ENCODE assay signal across 1 cellular context in genomic region chr9:71741841-71742648, GRCh38.
TF ChIP-seq lines count a peak whose summit lies in the region.

No MANE protein-coding gene starts in this region.

TF ChIP-seq in HepG2, 621 proteins besides CTCF, POLR2A, EP300 and RAD21 (continued from another document and continues in another):
- TF ChIP-seq RERE (CRISPR knock-in tag; IDR thresholded peaks at IDR 0.05; ENCODE audit: low read depth) = no peak
- no peak for TF ChIP-seq RBAK (CRISPR knock-in tag; IDR thresholded peaks at IDR 0.05)
- TF ChIP-seq TBX3 (IDR thresholded peaks at IDR 0.05; ENCODE audit: borderline replicate concordance) = no peak
- TF ChIP-seq SMAD3 (CRISPR knock-in tag; IDR thresholded peaks at IDR 0.05) = no peak
- no peak for TF ChIP-seq TBP (CRISPR knock-in tag; IDR thresholded peaks at IDR 0.05)
- TF ChIP-seq TRIM24 (CRISPR knock-in tag; IDR thresholded peaks at IDR 0.05) = no peak
- TF ChIP-seq, protein P1, sequence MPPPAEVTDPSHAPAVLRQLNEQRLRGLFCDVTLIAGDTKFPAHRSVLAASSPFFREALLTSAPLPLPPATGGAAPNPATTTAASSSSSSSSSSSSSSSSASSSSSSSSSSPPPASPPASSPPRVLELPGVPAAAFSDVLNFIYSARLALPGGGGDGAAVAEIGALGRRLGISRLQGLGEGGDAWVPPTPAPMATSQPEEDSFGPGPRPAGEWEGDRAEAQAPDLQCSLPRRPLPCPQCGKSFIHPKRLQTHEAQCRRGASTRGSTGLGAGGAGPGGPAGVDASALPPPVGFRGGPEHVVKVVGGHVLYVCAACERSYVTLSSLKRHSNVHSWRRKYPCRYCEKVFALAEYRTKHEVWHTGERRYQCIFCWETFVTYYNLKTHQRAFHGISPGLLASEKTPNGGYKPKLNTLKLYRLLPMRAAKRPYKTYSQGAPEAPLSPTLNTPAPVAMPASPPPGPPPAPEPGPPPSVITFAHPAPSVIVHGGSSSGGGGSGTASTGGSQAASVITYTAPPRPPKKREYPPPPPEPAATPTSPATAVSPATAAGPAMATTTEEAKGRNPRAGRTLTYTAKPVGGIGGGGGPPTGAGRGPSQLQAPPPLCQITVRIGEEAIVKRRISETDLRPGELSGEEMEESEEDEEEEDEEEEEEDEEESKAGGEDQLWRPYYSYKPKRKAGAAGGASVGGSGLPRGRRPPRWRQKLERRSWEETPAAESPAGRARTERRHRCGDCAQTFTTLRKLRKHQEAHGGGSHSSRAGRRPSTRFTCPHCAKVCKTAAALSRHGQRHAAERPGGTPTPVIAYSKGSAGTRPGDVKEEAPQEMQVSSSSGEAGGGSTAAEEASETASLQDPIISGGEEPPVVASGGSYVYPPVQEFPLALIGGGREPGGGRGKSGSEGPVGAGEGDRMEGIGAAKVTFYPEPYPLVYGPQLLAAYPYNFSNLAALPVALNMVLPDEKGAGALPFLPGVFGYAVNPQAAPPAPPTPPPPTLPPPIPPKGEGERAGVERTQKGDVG (CRISPR knock-in tag; IDR thresholded peaks at IDR 0.05; ENCODE audit: borderline replicate concordance) = no peak
- no peak for TF ChIP-seq ZNF589 (CRISPR knock-in tag; conservative IDR thresholded peaks at IDR 0.05)
- no peak for TF ChIP-seq TOE1 (CRISPR knock-in tag; IDR thresholded peaks at IDR 0.05)
- peak; percentile 91 for TF ChIP-seq PAXIP1 (CRISPR knock-in tag; conservative IDR thresholded peaks at IDR 0.05)
- peak; percentile 67; the same call in 1 of the 2 replicates for TF ChIP-seq ZNF331 (CRISPR knock-in tag; IDR thresholded peaks at IDR 0.05)
- TF ChIP-seq, protein P2, sequence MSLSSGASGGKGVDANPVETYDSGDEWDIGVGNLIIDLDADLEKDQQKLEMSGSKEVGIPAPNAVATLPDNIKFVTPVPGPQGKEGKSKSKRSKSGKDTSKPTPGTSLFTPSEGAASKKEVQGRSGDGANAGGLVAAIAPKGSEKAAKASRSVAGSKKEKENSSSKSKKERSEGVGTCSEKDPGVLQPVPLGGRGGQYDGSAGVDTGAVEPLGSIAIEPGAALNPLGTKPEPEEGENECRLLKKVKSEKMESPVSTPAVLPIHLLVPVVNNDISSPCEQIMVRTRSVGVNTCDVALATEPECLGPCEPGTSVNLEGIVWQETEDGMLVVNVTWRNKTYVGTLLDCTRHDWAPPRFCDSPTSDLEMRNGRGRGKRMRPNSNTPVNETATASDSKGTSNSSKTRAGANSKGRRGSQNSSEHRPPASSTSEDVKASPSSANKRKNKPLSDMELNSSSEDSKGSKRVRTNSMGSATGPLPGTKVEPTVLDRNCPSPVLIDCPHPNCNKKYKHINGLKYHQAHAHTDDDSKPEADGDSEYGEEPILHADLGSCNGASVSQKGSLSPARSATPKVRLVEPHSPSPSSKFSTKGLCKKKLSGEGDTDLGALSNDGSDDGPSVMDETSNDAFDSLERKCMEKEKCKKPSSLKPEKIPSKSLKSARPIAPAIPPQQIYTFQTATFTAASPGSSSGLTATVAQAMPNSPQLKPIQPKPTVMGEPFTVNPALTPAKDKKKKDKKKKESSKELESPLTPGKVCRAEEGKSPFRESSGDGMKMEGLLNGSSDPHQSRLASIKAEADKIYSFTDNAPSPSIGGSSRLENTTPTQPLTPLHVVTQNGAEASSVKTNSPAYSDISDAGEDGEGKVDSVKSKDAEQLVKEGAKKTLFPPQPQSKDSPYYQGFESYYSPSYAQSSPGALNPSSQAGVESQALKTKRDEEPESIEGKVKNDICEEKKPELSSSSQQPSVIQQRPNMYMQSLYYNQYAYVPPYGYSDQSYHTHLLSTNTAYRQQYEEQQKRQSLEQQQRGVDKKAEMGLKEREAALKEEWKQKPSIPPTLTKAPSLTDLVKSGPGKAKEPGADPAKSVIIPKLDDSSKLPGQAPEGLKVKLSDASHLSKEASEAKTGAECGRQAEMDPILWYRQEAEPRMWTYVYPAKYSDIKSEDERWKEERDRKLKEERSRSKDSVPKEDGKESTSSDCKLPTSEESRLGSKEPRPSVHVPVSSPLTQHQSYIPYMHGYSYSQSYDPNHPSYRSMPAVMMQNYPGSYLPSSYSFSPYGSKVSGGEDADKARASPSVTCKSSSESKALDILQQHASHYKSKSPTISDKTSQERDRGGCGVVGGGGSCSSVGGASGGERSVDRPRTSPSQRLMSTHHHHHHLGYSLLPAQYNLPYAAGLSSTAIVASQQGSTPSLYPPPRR (CRISPR knock-in tag; IDR thresholded peaks at IDR 0.05; ENCODE audit: borderline replicate concordance) = no peak
- TF ChIP-seq DMAP1 (CRISPR knock-in tag; IDR thresholded peaks at IDR 0.05) = no peak
- TF ChIP-seq, protein P3, sequence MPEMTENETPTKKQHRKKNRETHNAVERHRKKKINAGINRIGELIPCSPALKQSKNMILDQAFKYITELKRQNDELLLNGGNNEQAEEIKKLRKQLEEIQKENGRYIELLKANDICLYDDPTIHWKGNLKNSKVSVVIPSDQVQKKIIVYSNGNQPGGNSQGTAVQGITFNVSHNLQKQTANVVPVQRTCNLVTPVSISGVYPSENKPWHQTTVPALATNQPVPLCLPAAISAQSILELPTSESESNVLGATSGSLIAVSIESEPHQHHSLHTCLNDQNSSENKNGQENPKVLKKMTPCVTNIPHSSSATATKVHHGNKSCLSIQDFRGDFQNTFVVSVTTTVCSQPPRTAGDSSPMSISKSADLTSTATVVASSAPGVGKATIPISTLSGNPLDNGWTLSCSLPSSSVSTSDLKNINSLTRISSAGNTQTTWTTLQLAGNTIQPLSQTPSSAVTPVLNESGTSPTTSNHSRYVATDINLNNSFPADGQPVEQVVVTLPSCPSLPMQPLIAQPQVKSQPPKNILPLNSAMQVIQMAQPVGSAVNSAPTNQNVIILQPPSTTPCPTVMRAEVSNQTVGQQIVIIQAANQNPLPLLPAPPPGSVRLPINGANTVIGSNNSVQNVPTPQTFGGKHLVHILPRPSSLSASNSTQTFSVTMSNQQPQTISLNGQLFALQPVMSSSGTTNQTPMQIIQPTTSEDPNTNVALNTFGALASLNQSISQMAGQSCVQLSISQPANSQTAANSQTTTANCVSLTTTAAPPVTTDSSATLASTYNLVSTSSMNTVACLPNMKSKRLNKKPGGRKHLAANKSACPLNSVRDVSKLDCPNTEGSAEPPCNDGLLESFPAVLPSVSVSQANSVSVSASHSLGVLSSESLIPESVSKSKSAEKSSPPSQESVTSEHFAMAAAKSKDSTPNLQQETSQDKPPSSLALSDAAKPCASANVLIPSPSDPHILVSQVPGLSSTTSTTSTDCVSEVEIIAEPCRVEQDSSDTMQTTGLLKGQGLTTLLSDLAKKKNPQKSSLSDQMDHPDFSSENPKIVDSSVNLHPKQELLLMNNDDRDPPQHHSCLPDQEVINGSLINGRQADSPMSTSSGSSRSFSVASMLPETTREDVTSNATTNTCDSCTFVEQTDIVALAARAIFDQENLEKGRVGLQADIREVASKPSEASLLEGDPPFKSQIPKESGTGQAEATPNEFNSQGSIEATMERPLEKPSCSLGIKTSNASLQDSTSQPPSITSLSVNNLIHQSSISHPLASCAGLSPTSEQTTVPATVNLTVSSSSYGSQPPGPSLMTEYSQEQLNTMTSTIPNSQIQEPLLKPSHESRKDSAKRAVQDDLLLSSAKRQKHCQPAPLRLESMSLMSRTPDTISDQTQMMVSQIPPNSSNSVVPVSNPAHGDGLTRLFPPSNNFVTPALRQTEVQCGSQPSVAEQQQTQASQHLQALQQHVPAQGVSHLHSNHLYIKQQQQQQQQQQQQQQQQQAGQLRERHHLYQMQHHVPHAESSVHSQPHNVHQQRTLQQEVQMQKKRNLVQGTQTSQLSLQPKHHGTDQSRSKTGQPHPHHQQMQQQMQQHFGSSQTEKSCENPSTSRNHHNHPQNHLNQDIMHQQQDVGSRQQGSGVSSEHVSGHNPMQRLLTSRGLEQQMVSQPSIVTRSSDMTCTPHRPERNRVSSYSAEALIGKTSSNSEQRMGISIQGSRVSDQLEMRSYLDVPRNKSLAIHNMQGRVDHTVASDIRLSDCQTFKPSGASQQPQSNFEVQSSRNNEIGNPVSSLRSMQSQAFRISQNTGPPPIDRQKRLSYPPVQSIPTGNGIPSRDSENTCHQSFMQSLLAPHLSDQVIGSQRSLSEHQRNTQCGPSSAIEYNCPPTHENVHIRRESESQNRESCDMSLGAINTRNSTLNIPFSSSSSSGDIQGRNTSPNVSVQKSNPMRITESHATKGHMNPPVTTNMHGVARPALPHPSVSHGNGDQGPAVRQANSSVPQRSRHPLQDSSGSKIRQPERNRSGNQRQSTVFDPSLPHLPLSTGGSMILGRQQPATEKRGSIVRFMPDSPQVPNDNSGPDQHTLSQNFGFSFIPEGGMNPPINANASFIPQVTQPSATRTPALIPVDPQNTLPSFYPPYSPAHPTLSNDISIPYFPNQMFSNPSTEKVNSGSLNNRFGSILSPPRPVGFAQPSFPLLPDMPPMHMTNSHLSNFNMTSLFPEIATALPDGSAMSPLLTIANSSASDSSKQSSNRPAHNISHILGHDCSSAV (CRISPR knock-in tag; IDR thresholded peaks at IDR 0.05; ENCODE audit: borderline replicate concordance) = no peak
- no peak for TF ChIP-seq POLR2G (IDR thresholded peaks at IDR 0.05; ENCODE audit: low read depth, low read length)
- TF ChIP-seq TCF7L2 (IDR thresholded peaks at IDR 0.05; ENCODE audit: low read depth, low read length) = peak; percentile 60
- TF ChIP-seq ZNF326 (CRISPR knock-in tag; IDR thresholded peaks at IDR 0.05; ENCODE audit: borderline replicate concordance) = no peak
- TF ChIP-seq CBFB (CRISPR knock-in tag; IDR thresholded peaks at IDR 0.05) = no peak
- TF ChIP-seq IRF2 (CRISPR knock-in tag; IDR thresholded peaks at IDR 0.05) = no peak
- no peak for TF ChIP-seq CREB3 (CRISPR knock-in tag; IDR thresholded peaks at IDR 0.05)
- peak; percentile 83 for TF ChIP-seq BCL6 (CRISPR knock-in tag; IDR thresholded peaks at IDR 0.05)
- TF ChIP-seq ZNF354B (CRISPR knock-in tag; IDR thresholded peaks at IDR 0.05) = no peak
- TF ChIP-seq, protein P4, sequence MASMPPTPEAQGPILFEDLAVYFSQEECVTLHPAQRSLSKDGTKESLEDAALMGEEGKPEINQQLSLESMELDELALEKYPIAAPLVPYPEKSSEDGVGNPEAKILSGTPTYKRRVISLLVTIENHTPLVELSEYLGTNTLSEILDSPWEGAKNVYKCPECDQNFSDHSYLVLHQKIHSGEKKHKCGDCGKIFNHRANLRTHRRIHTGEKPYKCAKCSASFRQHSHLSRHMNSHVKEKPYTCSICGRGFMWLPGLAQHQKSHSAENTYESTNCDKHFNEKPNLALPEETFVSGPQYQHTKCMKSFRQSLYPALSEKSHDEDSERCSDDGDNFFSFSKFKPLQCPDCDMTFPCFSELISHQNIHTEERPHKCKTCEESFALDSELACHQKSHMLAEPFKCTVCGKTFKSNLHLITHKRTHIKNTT (CRISPR knock-in tag; IDR thresholded peaks at IDR 0.05) = no peak
- TF ChIP-seq ZNF564 (CRISPR knock-in tag; IDR thresholded peaks at IDR 0.05) = no peak
- no peak for TF ChIP-seq ZSCAN21 (CRISPR knock-in tag; IDR thresholded peaks at IDR 0.05; ENCODE audit: borderline replicate concordance)
- TF ChIP-seq PRPF4 (IDR thresholded peaks at IDR 0.05; ENCODE audit: low read depth, low read length, poor library complexity, severe bottlenecking) = no peak
